11 cellular contexts compared by ENCODE assay signal in genomic region chr5:135887881-135888614, GRCh38. TPM values are rescaled to one million over a fixed set of nuclear protein-coding genes. Genes with fewer than 3 reads are reported as not detected.
DNase-seq lines count a peak whose midpoint lies in the region; ATAC-seq and TF ChIP-seq lines count a peak whose summit lies in the region.
"Had no signal": no experiment of that assay in that cellular context is flagged by ENCODE, and none has a peak within 500 bp of the region (broad histone marks: within the 10 kb centered on the region; RNA-seq: fewer than 3 reads in every experiment).

No MANE protein-coding gene starts in this region.

- no peak overlapping the region for H3K27ac Mint-ChIP-seq in activated naive CD8-positive, alpha-beta T cell treated with anti-CD3 and anti-CD28 coated beads, Interleukin-2, amount 10 ng/mL, durations not matched to agents 7 days and 5 days
- H3K27ac Mint-ChIP-seq in activated naive CD8-positive, alpha-beta T cell treated with anti-CD3 and anti-CD28 coated beads for 36 hours: no peak overlapping the region
- H3K27ac Mint-ChIP-seq in T-helper 2 cell treated with Interferon-gamma antibody and Interleukin-4, amounts not matched to agents 5 μg/mL and 100 μg/mL, for 36 hours: no peak overlapping the region

- no peak overlapping the region for H3K9ac ChIP-seq in SU-DHL-6 (ENCODE audit: low read length)

- H3K36me3 ChIP-seq in SU-DHL-6 (ENCODE audit: low read length) (no peaks in the 10 kb centered on the region), upper lobe of right lung (no peaks in the 10 kb centered on the region)

- POLR2A ChIA-PET in activated naive CD8-positive, alpha-beta T cell treated with anti-CD3 and anti-CD28 coated beads, Interleukin-2, amount 10 ng/mL, durations not matched to agents 7 days and 5 days (lab: Charles Lee): no interaction called here

- H3K4me3 Mint-ChIP-seq in activated naive CD8-positive, alpha-beta T cell treated with anti-CD3 and anti-CD28 coated beads, Interleukin-2, amount 10 ng/mL, durations not matched to agents 7 days and 5 days: peak overlapping the region; percentile 29
- H3K4me3 Mint-ChIP-seq in activated naive CD8-positive, alpha-beta T cell treated with anti-CD3 and anti-CD28 coated beads for 36 hours: no peak overlapping the region
- no peak overlapping the region for H3K4me3 Mint-ChIP-seq in T-helper 2 cell treated with Interferon-gamma antibody and Interleukin-4, amounts not matched to agents 5 μg/mL and 100 μg/mL, for 36 hours

- H3K4me3 ChIP-seq in SU-DHL-6 (ENCODE audit: insufficient read depth, low read length, poor library complexity, severe bottlenecking): no peak overlapping the region
- no peak overlapping the region for H3K4me3 ChIP-seq in upper lobe of right lung

- no peaks in the 10 kb centered on the region for H3K36me3 Mint-ChIP-seq in activated naive CD8-positive, alpha-beta T cell treated with anti-CD3 and anti-CD28 coated beads, Interleukin-2, amount 10 ng/mL, durations not matched to agents 7 days and 5 days
- H3K36me3 Mint-ChIP-seq in activated naive CD8-positive, alpha-beta T cell treated with anti-CD3 and anti-CD28 coated beads for 36 hours: no peaks in the 10 kb centered on the region
- H3K36me3 Mint-ChIP-seq in T-helper 2 cell treated with Interferon-gamma antibody and Interleukin-4, amounts not matched to agents 5 μg/mL and 100 μg/mL, for 36 hours (ENCODE audit: low read depth): no peaks in the 10 kb centered on the region

- H2AFZ ChIP-seq in SU-DHL-6 (ENCODE audit: low read depth, low read length, severe bottlenecking): peak overlapping the region; percentile 75

- intact Hi-C loops in upper lobe of right lung (cut with DNase I): no loop called here

- H3K4me1 ChIP-seq in upper lobe of right lung: peaks cover 13% of the 10 kb centered on the region

- H3K4me2 ChIP-seq in SU-DHL-6 (ENCODE audit: low read depth, low read length, poor library complexity, severe bottlenecking): peak overlapping the region; percentile 37

- H3K27me3 ChIP-seq in SU-DHL-6 (ENCODE audit: low read length) (no peaks in the 10 kb centered on the region), upper lobe of right lung (peaks cover 11% of the 10 kb centered on the region)

- no peaks in the 10 kb centered on the region for H3K9me3 Mint-ChIP-seq in activated naive CD8-positive, alpha-beta T cell treated with anti-CD3 and anti-CD28 coated beads, Interleukin-2, amount 10 ng/mL, durations not matched to agents 7 days and 5 days
- H3K9me3 Mint-ChIP-seq in activated naive CD8-positive, alpha-beta T cell treated with anti-CD3 and anti-CD28 coated beads for 36 hours: no peaks in the 10 kb centered on the region
- H3K9me3 Mint-ChIP-seq in T-helper 2 cell treated with Interferon-gamma antibody and Interleukin-4, amounts not matched to agents 5 μg/mL and 100 μg/mL, for 36 hours: no peaks in the 10 kb centered on the region

- 0 out of 2 replicates have a peak overlapping the region, but pooled peaks have one; percentile 9 for H3K27ac ChIP-seq in SU-DHL-6 (ENCODE audit: low read depth, low read length)
- H3K27ac ChIP-seq in upper lobe of right lung: no peak overlapping the region
- H3K27ac ChIP-seq: VCaP had no signal

- no peaks in the 10 kb centered on the region for H4K20me1 ChIP-seq in SU-DHL-6 (ENCODE audit: low read depth, low read length)

- H3K9me2 ChIP-seq in SU-DHL-6 (replicated peaks; ENCODE audit: insufficient read depth, low read length): no peaks in the 10 kb centered on the region

- no peaks in the 10 kb centered on the region for H3K79me2 ChIP-seq in SU-DHL-6 (ENCODE audit: insufficient read depth, low read length)

- TF ChIP-seq CTCF in SU-DHL-6 (IDR thresholded peaks at IDR 0.05; ENCODE audit: insufficient read depth, low read length, poor library complexity, severe bottlenecking) (no peak), upper lobe of right lung (IDR thresholded peaks at IDR 0.05) (no peak)

- peaks cover 8% of the 10 kb centered on the region for H3K4me1 Mint-ChIP-seq in activated naive CD8-positive, alpha-beta T cell treated with anti-CD3 and anti-CD28 coated beads, Interleukin-2, amount 10 ng/mL, durations not matched to agents 7 days and 5 days
- peaks cover 11% of the 10 kb centered on the region for H3K4me1 Mint-ChIP-seq in activated naive CD8-positive, alpha-beta T cell treated with anti-CD3 and anti-CD28 coated beads for 36 hours
- peaks cover 17% of the 10 kb centered on the region for H3K4me1 Mint-ChIP-seq in T-helper 2 cell treated with Interferon-gamma antibody and Interleukin-4, amounts not matched to agents 5 μg/mL and 100 μg/mL, for 36 hours (ENCODE audit: low read depth)

- no peak for DNase-seq in activated naive CD8-positive, alpha-beta T cell treated with anti-CD3 and anti-CD28 coated beads, Interleukin-2, amount 10 ng/mL, durations not matched to agents 7 days and 5 days
- no peak for DNase-seq in activated naive CD8-positive, alpha-beta T cell treated with anti-CD3 and anti-CD28 coated beads for 36 hours
- DNase-seq in glomerular visceral epithelial cell (ENCODE audit: extremely low spot score) (peak; percentile 23), upper lobe of right lung (no peak), KG1 (lab: John Stamatoyannopoulos, UW) (no peak)
- no peak for DNase-seq in activated naive CD4-positive, alpha-beta T cell treated with Interleukin-2 at 50 U/mL for 16 hours
- DNase-seq in T-helper 2 cell treated with Interferon-gamma antibody and Interleukin-4, amounts not matched to agents 5 μg/mL and 100 μg/mL, for 36 hours (ENCODE audit: low spot score): no peak

- peaks cover 9% of the 10 kb centered on the region for H3K27me3 Mint-ChIP-seq in activated naive CD8-positive, alpha-beta T cell treated with anti-CD3 and anti-CD28 coated beads, Interleukin-2, amount 10 ng/mL, durations not matched to agents 7 days and 5 days
- H3K27me3 Mint-ChIP-seq in activated naive CD8-positive, alpha-beta T cell treated with anti-CD3 and anti-CD28 coated beads for 36 hours: peaks cover 11% of the 10 kb centered on the region
- peaks cover 37% of the 10 kb centered on the region for H3K27me3 Mint-ChIP-seq in T-helper 2 cell treated with Interferon-gamma antibody and Interleukin-4, amounts not matched to agents 5 μg/mL and 100 μg/mL, for 36 hours (ENCODE audit: low read depth)

- H3K9me3 ChIP-seq in SU-DHL-6 (ENCODE audit: insufficient read depth, low read length) (no peaks in the 10 kb centered on the region), upper lobe of right lung (no peaks in the 10 kb centered on the region)

- no peaks in the 10 kb centered on the region for H3F3A ChIP-seq in SU-DHL-6 (ENCODE audit: insufficient read depth)

- no peak for ATAC-seq in activated naive CD8-positive, alpha-beta T cell treated with anti-CD3 and anti-CD28 coated beads, Interleukin-2, amount 10 ng/mL, durations not matched to agents 7 days and 5 days (ENCODE audit: low read depth)
- ATAC-seq in upper lobe of right lung: peak; percentile 13

RNA-seq across cellular contexts. Expression of gene IL9, which starts 7.6 kb away (rescaled TPM):
- not detected for total RNA-seq in activated naive CD8-positive, alpha-beta T cell treated with anti-CD3 and anti-CD28 coated beads, Interleukin-2, amount 10 ng/mL, durations not matched to agents 7 days and 5 days
- not detected for total RNA-seq in activated naive CD8-positive, alpha-beta T cell treated with anti-CD3 and anti-CD28 coated beads for 36 hours
- not detected for total RNA-seq in upper lobe of right lung
- total RNA-seq: epithelial cell of proximal tubule, urinary bladder had no signal

RNA-seq across cellular contexts. Expression of gene SLC25A48, which starts 53.6 kb away (rescaled TPM):
- total RNA-seq in activated naive CD8-positive, alpha-beta T cell treated with anti-CD3 and anti-CD28 coated beads, Interleukin-2, amount 10 ng/mL, durations not matched to agents 7 days and 5 days: not detected
- not detected for total RNA-seq in activated naive CD8-positive, alpha-beta T cell treated with anti-CD3 and anti-CD28 coated beads for 36 hours
- not detected for total RNA-seq in upper lobe of right lung
- total RNA-seq: epithelial cell of proximal tubule had no signal
